Comparison of ENCODE assay signal across 1 cellular context in genomic region chr3:56753206-56753605, GRCh38.
TF ChIP-seq lines count a peak whose summit lies in the region.

No MANE protein-coding gene starts in this region.

TF ChIP-seq in SK-N-SH, 30 proteins besides CTCF, POLR2A, EP300 and RAD21 (continued from another document):
- TF ChIP-seq NFIC (IDR thresholded peaks at IDR 0.05; ENCODE audit: borderline replicate concordance) = no peak
- no peak for TF ChIP-seq CHD2 (IDR thresholded peaks at IDR 0.05; ENCODE audit: low read length, partially characterized antibody)
- TF ChIP-seq POLR2AphosphoS5 (IDR thresholded peaks at IDR 0.05; ENCODE audit: low read depth, low read length) = no peak
- no peak for TF ChIP-seq FOXJ3 (CRISPR knock-in tag; IDR thresholded peaks at IDR 0.05)
- TF ChIP-seq USF1 (IDR thresholded peaks at IDR 0.05; ENCODE audit: borderline replicate concordance, low read depth) = no peak
- no peak for TF ChIP-seq FOSL2 (IDR thresholded peaks at IDR 0.05; ENCODE audit: borderline replicate concordance, low read depth)
TF ChIP-seq in SK-N-SH: peak in this region for 0.
